21 cellular contexts compared by ENCODE assay signal in genomic region chr10:95384011-95384704, GRCh38.
DNase-seq lines count a peak whose midpoint lies in the region; ATAC-seq and TF ChIP-seq lines count a peak whose summit lies in the region.
"Had no signal": no experiment of that assay in that cellular context is flagged by ENCODE, and none has a peak within 500 bp of the region (broad histone marks: within the 10 kb centered on the region; RNA-seq: fewer than 3 reads in every experiment).

No MANE protein-coding gene starts in this region.

- no peak overlapping the region for H3K4me3 ChIP-seq in CD8-positive, alpha-beta T cell (ENCODE audit: low read depth, low read length)
- H3K4me3 ChIP-seq: right atrium auricular region, testis had no signal

- TF ChIP-seq CTCF in CD8-positive, alpha-beta T cell (IDR thresholded peaks at IDR 0.05) = no peak

- H3K9me3 Mint-ChIP-seq in activated T-cell treated with anti-CD3 and anti-CD28 coated beads, Interleukin-2, amount 50 U/mL, for 24 hours = no peaks in the 10 kb centered on the region
- H3K9me3 Mint-ChIP-seq in CD8-positive, alpha-beta T cell = no peaks in the 10 kb centered on the region
- H3K9me3 Mint-ChIP-seq: activated B cell treated with CpG ODN at 0.5 μM for 24 hours; activated naive CD8-positive, alpha-beta T cell treated with anti-CD3 and anti-CD28 coated beads, Interleukin-2, amount 10 ng/mL, durations not matched to agents 7 days and 5 days had no signal

- peak; percentile 60 for ATAC-seq in HG02884 (IDR thresholded peaks at IDR 0.05; ENCODE audit: unreplicated experiment)
- ATAC-seq in CD8-positive, alpha-beta T cell = no peak
- no peak for ATAC-seq in HG03280 (IDR thresholded peaks at IDR 0.05; ENCODE audit: unreplicated experiment)
- ATAC-seq: T-helper 17 cell had no signal

- H3K4me1 ChIP-seq in CD8-positive, alpha-beta T cell (ENCODE audit: insufficient read depth, low read length) = no peaks in the 10 kb centered on the region

- peaks cover 8% of the 10 kb centered on the region for H3K4me1 Mint-ChIP-seq in activated T-cell treated with anti-CD3 and anti-CD28 coated beads, Interleukin-2, amount 50 U/mL, for 24 hours (ENCODE audit: low read depth)
- no peaks in the 10 kb centered on the region for H3K4me1 Mint-ChIP-seq in CD8-positive, alpha-beta T cell (ENCODE audit: low read depth)
- H3K4me1 Mint-ChIP-seq: activated naive CD8-positive, alpha-beta T cell treated with anti-CD3 and anti-CD28 coated beads, Interleukin-2, amount 10 ng/mL, durations not matched to agents 7 days and 5 days; T-helper 17 cell had no signal

- DNase-seq in activated T-cell treated with anti-CD3 and anti-CD28 coated beads for 48 hours (ENCODE audit: low read depth) (peak; percentile 27), NCI-H748 treated with DMSO at 0.1 percent for 48 hours (lab: John Stamatoyannopoulos, UW) (no peak)
- no peak for DNase-seq in activated T-cell treated with anti-CD3 and anti-CD28 coated beads, Interleukin-2, amount 50 U/mL, for 24 hours
- peak; percentile 1 for DNase-seq in stimulated activated CD8-positive, alpha-beta memory T cell treated with anti-CD3 and anti-CD28 coated beads, Interleukin-12 subunit alpha, Interleukin-12 subunit beta, amount 100 ng/mL, for 24 hours (ENCODE audit: extremely low read depth)
- DNase-seq in CD8-positive, alpha-beta T cell = no peak
- DNase-seq: activated B cell treated with CpG ODN at 0.5 μM for 24 hours; activated naive CD8-positive, alpha-beta T cell treated with anti-CD3 and anti-CD28 coated beads, Interleukin-2, amount 10 ng/mL, durations not matched to agents 7 days and 5 days; dermis blood vessel endothelial cell; DMS 273 treated with DMSO at 0.1 percent for 48 hours; hippocampal formation; islet precursor cell; KG1; mammary epithelial cell; NCI-H1694; T-helper 17 cell; testis had no signal

- H3K4me3 Mint-ChIP-seq in activated T-cell treated with anti-CD3 and anti-CD28 coated beads, Interleukin-2, amount 50 U/mL, for 24 hours = no peak overlapping the region
- H3K4me3 Mint-ChIP-seq in CD8-positive, alpha-beta T cell = no peak overlapping the region
- H3K4me3 Mint-ChIP-seq: activated B cell treated with CpG ODN at 0.5 μM for 24 hours; activated naive CD8-positive, alpha-beta T cell treated with anti-CD3 and anti-CD28 coated beads, Interleukin-2, amount 10 ng/mL, durations not matched to agents 7 days and 5 days; T-helper 17 cell had no signal

- no peaks in the 10 kb centered on the region for H3K27me3 ChIP-seq in CD8-positive, alpha-beta T cell (ENCODE audit: insufficient read depth, low read length)
- H3K27me3 ChIP-seq: right atrium auricular region, testis had no signal

- H3K36me3 Mint-ChIP-seq in activated T-cell treated with anti-CD3 and anti-CD28 coated beads, Interleukin-2, amount 50 U/mL, for 24 hours (ENCODE audit: low read depth) = no peaks in the 10 kb centered on the region
- H3K36me3 Mint-ChIP-seq in CD8-positive, alpha-beta T cell = no peaks in the 10 kb centered on the region
- H3K36me3 Mint-ChIP-seq: activated naive CD8-positive, alpha-beta T cell treated with anti-CD3 and anti-CD28 coated beads, Interleukin-2, amount 10 ng/mL, durations not matched to agents 7 days and 5 days had no signal

- peak overlapping the region; percentile 26 for H3K27ac ChIP-seq in cingulate gyrus (ENCODE audit: low read depth, low read length)
- no peak overlapping the region for H3K27ac ChIP-seq in CD8-positive, alpha-beta T cell (ENCODE audit: low read depth, low read length)
- H3K27ac ChIP-seq: C4-2B, testis had no signal

- H3K36me3 ChIP-seq in CD8-positive, alpha-beta T cell (ENCODE audit: insufficient read depth, low read length) = no peaks in the 10 kb centered on the region

- peaks cover 3% of the 10 kb centered on the region for H3K27me3 Mint-ChIP-seq in activated T-cell treated with anti-CD3 and anti-CD28 coated beads, Interleukin-2, amount 50 U/mL, for 24 hours
- H3K27me3 Mint-ChIP-seq in CD8-positive, alpha-beta T cell (ENCODE audit: low read depth) = no peaks in the 10 kb centered on the region

- CTCF ChIA-PET in CD8-positive, alpha-beta T cell (lab: Charles Lee) = no interaction called here

- H3K9me3 ChIP-seq in CD8-positive, alpha-beta T cell (ENCODE audit: low read length) = no peaks in the 10 kb centered on the region
- H3K9me3 ChIP-seq: right atrium auricular region, testis had no signal

- POLR2A ChIA-PET in CD8-positive, alpha-beta T cell (lab: Charles Lee) = no interaction called here

- intact Hi-C loops in CD8-positive, alpha-beta T cell (cut with DNase I, micrococcal nuclease) = no loop called here

- no peak overlapping the region for H3K27ac Mint-ChIP-seq in activated T-cell treated with anti-CD3 and anti-CD28 coated beads, Interleukin-2, amount 50 U/mL, for 24 hours
- no peak overlapping the region for H3K27ac Mint-ChIP-seq in CD8-positive, alpha-beta T cell
- H3K27ac Mint-ChIP-seq: activated B cell treated with CpG ODN at 0.5 μM for 24 hours; activated naive CD8-positive, alpha-beta T cell treated with anti-CD3 and anti-CD28 coated beads, Interleukin-2, amount 10 ng/mL, durations not matched to agents 7 days and 5 days; T-helper 17 cell had no signal

Comparison
In these comparisons a context has a peak if more than half of its experiments do, and no peak if none do; other contexts are left out.
1. DNase-seq: peak in activated T-cell treated with anti-CD3 and anti-CD28 coated beads for 48 hours (single experiment) and stimulated activated CD8-positive, alpha-beta memory T cell treated with anti-CD3 and anti-CD28 coated beads, Interleukin-12 subunit alpha, Interleukin-12 subunit beta, amount 100 ng/mL, for 24 hours (single experiment); none in activated T-cell treated with anti-CD3 and anti-CD28 coated beads, Interleukin-2, amount 50 U/mL, for 24 hours (single experiment), CD8-positive, alpha-beta T cell (0 of 7) and NCI-H748 treated with DMSO at 0.1 percent for 48 hours (single experiment).